Comparison of ENCODE assay signal across 14 cellular contexts in genomic region chr1:31581821-31582810, GRCh38. TPM values are rescaled to one million over a fixed set of nuclear protein-coding genes. Genes with fewer than 3 reads are reported as not detected.
DNase-seq lines count a peak whose midpoint lies in the region; ATAC-seq, FAIRE-seq and TF ChIP-seq lines count a peak whose summit lies in the region.
"Had no signal": no experiment of that assay in that cellular context is flagged by ENCODE, and none has a peak within 500 bp of the region (broad histone marks: within the 10 kb centered on the region; RNA-seq: fewer than 3 reads in every experiment).

No MANE protein-coding gene starts in this region.

- no peaks in the 10 kb centered on the region for H3K9me2 ChIP-seq in GM23338 (ENCODE audit: insufficient read depth)

- no peak for ATAC-seq in GM23338
- ATAC-seq in gastrocnemius medialis: no peak
- no peak for ATAC-seq in HG02759 (IDR thresholded peaks at IDR 0.05; ENCODE audit: unreplicated experiment)
- no peak for ATAC-seq in HG03280 (IDR thresholded peaks at IDR 0.05; ENCODE audit: unreplicated experiment)
- ATAC-seq: activated T-cell treated with anti-CD3 and anti-CD28 coated beads, Interleukin-2, amount 50 U/mL, for 72 hours had no signal

- H3K36me3 Mint-ChIP-seq in GM23338 (ENCODE audit: low read depth): no peaks in the 10 kb centered on the region

- peak overlapping the region; percentile 78; the same call in 1 of the 2 replicates for H3K27ac Mint-ChIP-seq in GM23338
- H3K27ac Mint-ChIP-seq: activated T-cell treated with anti-CD3 and anti-CD28 coated beads, Interleukin-2, amount 50 U/mL, for 72 hours; stimulated activated naive CD8-positive, alpha-beta T cell treated with anti-CD3 and anti-CD28 coated beads, Interleukin-15, Interleukin-2, amounts not matched to agents 100 ng/mL and 50 ng/mL, for 24 hours had no signal

- no peak for FAIRE-seq in kidney (lab: Jason Lieb, UNC)

- H3K27me3 ChIP-seq in GM23338 (ENCODE audit: insufficient read depth) (no peaks in the 10 kb centered on the region), mammary epithelial cell (ENCODE audit: insufficient read depth, low read length) (no peaks in the 10 kb centered on the region), gastrocnemius medialis (peaks cover 0 to 4% (median 0%) of the 10 kb centered on the region in 3 donors)

- no peaks in the 10 kb centered on the region for H3K79me2 ChIP-seq in GM23338 (replicated peaks; ENCODE audit: insufficient read depth)
- peaks cover 80% of the 10 kb centered on the region for H3K79me2 ChIP-seq in mammary epithelial cell (ENCODE audit: insufficient read depth, low read length)

- H3K9me3 ChIP-seq in mammary epithelial cell (replicated peaks; ENCODE audit: insufficient read depth, low read length): no peaks in the 10 kb centered on the region
- H3K9me3 ChIP-seq in kidney (ENCODE audit: control insufficient read depth in 1 of 2, low read length in 2 of 2): no peaks in the 10 kb centered on the region
- no peaks in the 10 kb centered on the region for H3K9me3 ChIP-seq in gastrocnemius medialis

- DNase-seq in GM23338 (ENCODE audit: low spot score) (peak; percentile 18), mammary epithelial cell (peak; percentile 87), kidney (peak; percentile 22), gastrocnemius medialis (no peak), SIG-M5 treated with dmso at 0.1 percent for 504 hours (lab: John Stamatoyannopoulos, UW; ENCODE audit: unreplicated experiment) (no peak), A172 (ENCODE audit: low spot score) (no peak)
- DNase-seq: activated T-cell treated with anti-CD3 and anti-CD28 coated beads, Interleukin-2, amount 50 U/mL, for 72 hours; C1 segment of cervical spinal cord; caudate nucleus; Kasumi-1; RPMI8226 had no signal

- no peaks in the 10 kb centered on the region for H3K9me3 Mint-ChIP-seq in GM23338
- H3K9me3 Mint-ChIP-seq: activated T-cell treated with anti-CD3 and anti-CD28 coated beads, Interleukin-2, amount 50 U/mL, for 72 hours; stimulated activated naive CD8-positive, alpha-beta T cell treated with anti-CD3 and anti-CD28 coated beads, Interleukin-15, Interleukin-2, amounts not matched to agents 100 ng/mL and 50 ng/mL, for 24 hours had no signal

- H3K4me1 ChIP-seq in GM23338 (ENCODE audit: insufficient read depth) (peaks cover 39% of the 10 kb centered on the region), mammary epithelial cell (ENCODE audit: insufficient read depth, low read length) (peaks cover 60% of the 10 kb centered on the region), kidney (ENCODE audit: control insufficient read depth in 1 of 2, insufficient read depth in 1 of 2, low read depth in 1 of 2, low read length in 2 of 2) (peaks cover 61% of the 10 kb centered on the region in 2 donors), gastrocnemius medialis (peaks cover 14 to 18% of the 10 kb centered on the region in 2 donors)

- peaks cover 8% of the 10 kb centered on the region for H3K27me3 Mint-ChIP-seq in GM23338 (ENCODE audit: insufficient read depth, low read depth, poor library complexity)

- H3F3A ChIP-seq in GM23338 (replicated peaks; ENCODE audit: low read depth): peaks cover 5% of the 10 kb centered on the region

- TF ChIP-seq CTCF in GM23338 (conservative IDR thresholded peaks at IDR 0.05; ENCODE audit: low read depth in 2 of 2) (no peak), mammary epithelial cell (conservative IDR thresholded peaks at IDR 0.05 in 1 of 2, IDR thresholded peaks at IDR 0.05 in 1 of 2; ENCODE audit: extremely low read depth in 1 of 2, insufficient read depth in 1 of 2, low read depth in 1 of 2, low read length in 2 of 2) (no peak), kidney (IDR thresholded peaks at IDR 0.05; ENCODE audit: borderline replicate concordance, extremely low read depth, insufficient read depth) (no peak), gastrocnemius medialis (IDR thresholded peaks at IDR 0.05 in 4 of 5, conservative IDR thresholded peaks at IDR 0.05 in 1 of 5) (no peak)

- dilution Hi-C loops in mammary epithelial cell (cut with HindIII; ENCODE audit: low sequenced_read_pairs): no loop called here

- H3K4me3 Mint-ChIP-seq in GM23338: peak overlapping the region; percentile 23; the same call in 2 of the 3 replicates
- H3K4me3 Mint-ChIP-seq: activated T-cell treated with anti-CD3 and anti-CD28 coated beads, Interleukin-2, amount 50 U/mL, for 72 hours; stimulated activated naive CD8-positive, alpha-beta T cell treated with anti-CD3 and anti-CD28 coated beads, Interleukin-15, Interleukin-2, amounts not matched to agents 100 ng/mL and 50 ng/mL, for 24 hours had no signal

- H3K4me2 ChIP-seq in GM23338 (peak overlapping the region; percentile 66; the same call in 1 of the 2 replicates), mammary epithelial cell (ENCODE audit: insufficient read depth, low read depth, low read length) (peak overlapping the region; percentile 88)

- H3K9ac ChIP-seq in mammary epithelial cell (ENCODE audit: insufficient read depth, low read length): no peak overlapping the region
- peak overlapping the region in 1 of 2 donors; percentile 22 for H3K9ac ChIP-seq in kidney (ENCODE audit: low read length in 2 of 2)

- WGBS in mammary epithelial cell (ENCODE audit: low coverage, missing lambda C conversion rate): 61% methylated on average over 10 of the region's 12 CpGs

- peaks cover 31% of the 10 kb centered on the region for H3K4me1 Mint-ChIP-seq in GM23338

- H3K27ac ChIP-seq in GM23338 (ENCODE audit: low read depth) (peak overlapping the region; percentile 39; the same call in 1 of the 2 replicates), mammary epithelial cell (ENCODE audit: insufficient read depth, low read depth, low read length) (no peak overlapping the region), kidney (ENCODE audit: low read depth in 2 of 2, low read length in 2 of 2) (peak overlapping the region; percentile 86 to 92), gastrocnemius medialis (peak overlapping the region; percentile 60 to 83 (median 66))

- H2AFZ ChIP-seq in GM23338: no peak overlapping the region
- no peak overlapping the region for H2AFZ ChIP-seq in mammary epithelial cell (ENCODE audit: low read depth, low read length)

- no peaks in the 10 kb centered on the region; the same call in 1 of the 2 replicates for H4K20me1 ChIP-seq in GM23338 (replicated peaks; ENCODE audit: insufficient read depth)
- peaks cover 2% of the 10 kb centered on the region for H4K20me1 ChIP-seq in mammary epithelial cell (ENCODE audit: insufficient read depth, low read length)

- no peaks in the 10 kb centered on the region for H3K36me3 ChIP-seq in GM23338 (ENCODE audit: insufficient read depth)
- H3K36me3 ChIP-seq in mammary epithelial cell (ENCODE audit: insufficient read depth, low read length): peaks cover 39% of the 10 kb centered on the region
- H3K36me3 ChIP-seq in kidney (ENCODE audit: control insufficient read depth in 1 of 2, insufficient read depth in 2 of 2, low read length in 2 of 2): peaks cover 13 to 33% of the 10 kb centered on the region in 2 donors
- H3K36me3 ChIP-seq in gastrocnemius medialis: no peaks in the 10 kb centered on the region

- no peak for TF ChIP-seq POLR2A in gastrocnemius medialis (IDR thresholded peaks at IDR 0.05)

- in situ Hi-C loops in mammary epithelial cell (cut with MboI; ENCODE audit: low sequenced_read_pairs in 2 of 2) (no loop called here), gastrocnemius medialis (cut with MboI; ENCODE audit: low sequenced_read_pairs in 4 of 4) (no loop called here)

- no TSS peak for BruUV-seq in mammary epithelial cell (replicated peaks; lab: Mats Ljungman, UMichigan)

- intact Hi-C loops in mammary epithelial cell (cut with micrococcal nuclease) (no loop called here), kidney (cut with DNase I) (no loop called here), gastrocnemius medialis (cut with DNase I; ENCODE audit: low total_unique reads) (no loop called here)

- CTCF ChIA-PET in mammary epithelial cell (lab: Charles Lee; ENCODE audit: low non-redundant PET): no interaction called here

- H3K4me3 ChIP-seq in GM23338: no peak overlapping the region
- no peak overlapping the region for H3K4me3 ChIP-seq in mammary epithelial cell (replicated peaks in 1 of 3; ENCODE audit: insufficient read depth in 1 of 3, low read depth in 2 of 3, low read length in 3 of 3)
- no peak overlapping the region for H3K4me3 ChIP-seq in kidney (ENCODE audit: low read length in 2 of 2)
- peak overlapping the region in 3 of 4 donors; percentile 10 to 67 (median 13) for H3K4me3 ChIP-seq in gastrocnemius medialis

TF ChIP-seq in GM23338, 12 proteins besides CTCF, POLR2A, EP300 and RAD21 (continues in another document):
- TF ChIP-seq JUNB (IDR thresholded peaks at IDR 0.05; ENCODE audit: unreplicated experiment): no peak
- TF ChIP-seq NANOG (IDR thresholded peaks at IDR 0.05; ENCODE audit: borderline replicate concordance): no peak
- TF ChIP-seq EZH2phosphoT487 (IDR thresholded peaks at IDR 0.05; ENCODE audit: unreplicated experiment): no peak

RNA-seq across cellular contexts. Expression of gene TINAGL1, which starts 5.8 kb away (rescaled TPM):
- 15.8 and 20.4 TPM in 2 replicates for total RNA-seq in GM23338 (2014; rRNA removed; shearing (Covaris generic))
- polyA plus RNA-seq in GM23338 (2016; fragmentation: Nextera tagmentation; extraction: Ambion mirVana) (6.2 and 6.8 TPM in 2 replicates), mammary epithelial cell (578 TPM), kidney (ENCODE audit: insufficient read depth, low read depth, low replicate concordance) (171 TPM)
- total RNA-seq in mammary epithelial cell (100 to 1,000 TPM; 433 to 840 TPM), kidney (246 TPM), gastrocnemius medialis (100 to 1,000 TPM in 2 of 4 donors, 10 to 100 TPM in 2; 50.3 to 120 (median 105) TPM)
- polyA minus RNA-seq in mammary epithelial cell: 360 TPM
- 178 and 257 TPM in 2 replicates for total RNA-seq in A172 (2014; rRNA removed; shearing (Covaris generic))
- total RNA-seq: activated T-cell treated with anti-CD3 and anti-CD28 coated beads, Interleukin-2, amount 50 U/mL, for 72 hours had no signal

RNA-seq across cellular contexts. Expression of gene HCRTR1, which starts 35.4 kb away (rescaled TPM):
- 1.0 TPM in 1 of 2 replicates, not detected in the other for total RNA-seq in GM23338 (2014; rRNA removed; shearing (Covaris generic))
- 0.15 TPM in 1 of 2 replicates, not detected in the other for polyA plus RNA-seq in GM23338 (2016; fragmentation: Nextera tagmentation; extraction: Ambion mirVana)
- total RNA-seq in mammary epithelial cell: not detected
- polyA plus RNA-seq in mammary epithelial cell: not detected
- not detected for polyA minus RNA-seq in mammary epithelial cell
- total RNA-seq in kidney: 0.35 TPM
- not detected for polyA plus RNA-seq in kidney (ENCODE audit: insufficient read depth, low read depth, low replicate concordance)
- total RNA-seq in gastrocnemius medialis: under 1 TPM in 1 of 4 donors, not detected in 3; 0.59 TPM
- total RNA-seq in A172 (2014; rRNA removed; shearing (Covaris generic)): not detected in 2 replicates
- total RNA-seq: activated T-cell treated with anti-CD3 and anti-CD28 coated beads, Interleukin-2, amount 50 U/mL, for 72 hours had no signal

Comparison
In these comparisons a context has a peak if more than half of its experiments do, and no peak if none do; other contexts are left out.
1. DNase-seq: peak in GM23338 (single experiment), mammary epithelial cell (single experiment) and kidney (single experiment); none in gastrocnemius medialis (0 of 2), SIG-M5 treated with dmso at 0.1 percent for 504 hours (single experiment) and A172 (single experiment).
2. H3K4me3 ChIP-seq: peak in gastrocnemius medialis (3 of 4); none in GM23338 (single experiment), mammary epithelial cell (0 of 3) and kidney (0 of 2).